ENCODE assay signal across 8 cellular contexts in genomic region chr14:34461334-34462131, GRCh38. TPM values are rescaled to one million over a fixed set of nuclear protein-coding genes. Genes with fewer than 3 reads are reported as not detected.
A peak's percentile ranks its signal among the peaks of the same experiment; 100 is the strongest.
DNase-seq lines count a peak whose midpoint lies in the region; ATAC-seq, FAIRE-seq and TF ChIP-seq lines count a peak whose summit lies in the region.

No MANE protein-coding gene starts in this region.

- peak overlapping the region; percentile 31 to 76 for H3K9ac ChIP-seq in kidney (ENCODE audit: low read length in 2 of 2)

- H3K9me3 Mint-ChIP-seq in central memory CD8-positive, alpha-beta T cell = no peaks in the 10 kb centered on the region

- H3K36me3 ChIP-seq in H7 (replicated peaks; ENCODE audit: control insufficient read depth, insufficient read depth, low read length) = no peaks in the 10 kb centered on the region
- H3K36me3 ChIP-seq in SJSA1 = peaks cover 9% of the 10 kb centered on the region
- no peaks in the 10 kb centered on the region for H3K36me3 ChIP-seq in kidney (ENCODE audit: control insufficient read depth in 1 of 2, insufficient read depth in 2 of 2, low read length in 2 of 2)

- peak overlapping the region; percentile 52 for H3K27ac Mint-ChIP-seq in central memory CD8-positive, alpha-beta T cell (ENCODE audit: low read depth)

- H3K27me3 ChIP-seq in H7 (ENCODE audit: control insufficient read depth, insufficient read depth, low read length) (no peaks in the 10 kb centered on the region), SJSA1 (replicated peaks) (no peaks in the 10 kb centered on the region)

- H3K9me3 ChIP-seq in SJSA1 (replicated peaks) = no peaks in the 10 kb centered on the region
- H3K9me3 ChIP-seq in kidney (ENCODE audit: control insufficient read depth in 1 of 2, low read length in 2 of 2) = no peaks in the 10 kb centered on the region

- H3K27me3 Mint-ChIP-seq in central memory CD8-positive, alpha-beta T cell = no peaks in the 10 kb centered on the region

- peak; percentile 54 for ATAC-seq in central memory CD8-positive, alpha-beta T cell (replicated peaks; ENCODE audit: extremely low read depth, poor library complexity, severe bottlenecking)

- H3K27ac ChIP-seq in SJSA1 = peak overlapping the region; percentile 62
- H3K27ac ChIP-seq in kidney (ENCODE audit: low read depth in 2 of 2, low read length in 2 of 2) = peak overlapping the region; percentile 81 to 85

- H3K36me3 Mint-ChIP-seq in central memory CD8-positive, alpha-beta T cell (ENCODE audit: insufficient read depth) = peaks cover 4% of the 10 kb centered on the region

- H3K4me3 Mint-ChIP-seq in central memory CD8-positive, alpha-beta T cell = peak overlapping the region; percentile 79

- DNase-seq in H7 (no peak), Kasumi-1 (lab: John Stamatoyannopoulos, UW) (peak; percentile 50 to 64), SJSA1 (ENCODE audit: low read depth in 1 of 2, low spot score in 2 of 2) (peak in 1 of 2 experiments; percentile 50), kidney (peak; percentile 77), cerebellar nuclear complex (lab: John Stamatoyannopoulos, UW) (no peak)
- no peak for DNase-seq in central memory CD8-positive, alpha-beta T cell (ENCODE audit: low spot score in 2 of 2)
- peak; percentile 4 for DNase-seq in stimulated activated CD4-positive, alpha-beta T cell treated with anti-CD3 and anti-CD28 coated beads, Interleukin-15, amount 100 ng/mL, for 24 hours

- FAIRE-seq in kidney (lab: Jason Lieb, UNC) = no peak

- H3K4me3 ChIP-seq in GM08714 (ENCODE audit: low read length) = peak overlapping the region; percentile 89
- peak overlapping the region; percentile 72 for H3K4me3 ChIP-seq in H7 (ENCODE audit: insufficient read depth, low read depth, low read length)
- peak overlapping the region; percentile 81 for H3K4me3 ChIP-seq in SJSA1
- H3K4me3 ChIP-seq in kidney (ENCODE audit: low read length in 2 of 2) = peak overlapping the region; percentile 77 to 89

- peaks cover 17% of the 10 kb centered on the region for H3K4me1 Mint-ChIP-seq in central memory CD8-positive, alpha-beta T cell

- TF ChIP-seq CTCF in kidney (IDR thresholded peaks at IDR 0.05; ENCODE audit: borderline replicate concordance, extremely low read depth, insufficient read depth) = no peak

- intact Hi-C loops in kidney (cut with DNase I) = no loop called here

- H3K4me1 ChIP-seq in SJSA1 (replicated peaks) (peaks cover 29% of the 10 kb centered on the region), kidney (ENCODE audit: control insufficient read depth in 1 of 2, insufficient read depth in 1 of 2, low read depth in 1 of 2, low read length in 2 of 2) (peaks cover 9 to 12% of the 10 kb centered on the region in 2 donors)

RNA-seq across cellular contexts. Expression of gene SPTSSA, which starts 0.5 kb away (rescaled TPM):
- total RNA-seq in H7 (2014; rRNA removed; shearing (Covaris generic)) = 16.0 and 18.7 TPM in 2 replicates
- 19.5 and 27.2 TPM in 2 replicates for total RNA-seq in SJSA1 (2014; rRNA removed; shearing (Covaris generic))
- 17.4 TPM for total RNA-seq in kidney
- polyA plus RNA-seq in kidney (ENCODE audit: insufficient read depth, low read depth, low replicate concordance) = 19.2 TPM

Comparison
In these comparisons a context has a peak if more than half of its experiments do, and no peak if none do; other contexts are left out.
1. DNase-seq: peak in Kasumi-1 (2 of 2), kidney (single experiment) and stimulated activated CD4-positive, alpha-beta T cell treated with anti-CD3 and anti-CD28 coated beads, Interleukin-15, amount 100 ng/mL, for 24 hours (single experiment); none in H7 (single experiment), central memory CD8-positive, alpha-beta T cell (0 of 2) and cerebellar nuclear complex (0 of 2).
2. Peak in every context shown above with its lines, with median percentiles within 50 percentile points of each other: H3K4me3 ChIP-seq.